1 cellular context compared by ENCODE assay signal in the genomic region with DNA sequence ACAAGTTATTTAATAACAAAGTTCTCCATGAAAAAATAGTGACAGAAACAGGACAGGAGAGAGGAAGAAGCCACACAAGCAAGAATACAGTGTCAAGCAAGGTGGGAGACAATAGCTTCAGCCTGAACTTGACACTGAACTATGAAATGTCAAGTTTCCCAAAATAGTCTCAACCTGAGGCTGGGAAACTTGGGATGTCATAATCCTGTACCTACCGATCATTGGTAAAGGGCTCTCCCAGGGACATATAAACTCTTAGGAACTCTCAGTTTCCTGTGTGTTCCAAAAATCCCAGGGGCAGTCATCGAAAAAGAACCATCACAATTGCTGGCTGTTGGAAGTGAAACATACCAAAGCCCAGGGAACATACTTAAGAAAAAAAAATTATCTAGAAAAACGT.
TF ChIP-seq lines count a peak whose summit lies in the region.

No MANE protein-coding gene starts in this region.

TF ChIP-seq in SK-N-SH, 30 proteins besides CTCF, POLR2A, EP300 and RAD21 (continued from another document):
- TF ChIP-seq, protein P1, sequence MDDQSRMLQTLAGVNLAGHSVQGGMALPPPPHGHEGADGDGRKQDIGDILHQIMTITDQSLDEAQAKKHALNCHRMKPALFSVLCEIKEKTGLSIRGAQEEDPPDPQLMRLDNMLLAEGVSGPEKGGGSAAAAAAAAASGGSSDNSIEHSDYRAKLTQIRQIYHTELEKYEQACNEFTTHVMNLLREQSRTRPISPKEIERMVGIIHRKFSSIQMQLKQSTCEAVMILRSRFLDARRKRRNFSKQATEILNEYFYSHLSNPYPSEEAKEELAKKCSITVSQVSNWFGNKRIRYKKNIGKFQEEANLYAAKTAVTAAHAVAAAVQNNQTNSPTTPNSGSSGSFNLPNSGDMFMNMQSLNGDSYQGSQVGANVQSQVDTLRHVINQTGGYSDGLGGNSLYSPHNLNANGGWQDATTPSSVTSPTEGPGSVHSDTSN (IDR thresholded peaks at IDR 0.05) = no peak
- no peak for TF ChIP-seq FOSL2 (IDR thresholded peaks at IDR 0.05; ENCODE audit: borderline replicate concordance, low read depth)
- TF ChIP-seq POLR2AphosphoS5 (IDR thresholded peaks at IDR 0.05; ENCODE audit: low read depth, low read length) = no peak
- TF ChIP-seq TAF1 (IDR thresholded peaks at IDR 0.05; ENCODE audit: borderline replicate concordance, low read depth, low read length) = no peak
- TF ChIP-seq, protein P2, sequence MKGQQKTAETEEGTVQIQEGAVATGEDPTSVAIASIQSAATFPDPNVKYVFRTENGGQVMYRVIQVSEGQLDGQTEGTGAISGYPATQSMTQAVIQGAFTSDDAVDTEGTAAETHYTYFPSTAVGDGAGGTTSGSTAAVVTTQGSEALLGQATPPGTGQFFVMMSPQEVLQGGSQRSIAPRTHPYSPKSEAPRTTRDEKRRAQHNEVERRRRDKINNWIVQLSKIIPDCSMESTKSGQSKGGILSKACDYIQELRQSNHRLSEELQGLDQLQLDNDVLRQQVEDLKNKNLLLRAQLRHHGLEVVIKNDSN (IDR thresholded peaks at IDR 0.05; ENCODE audit: borderline replicate concordance, low read depth) = no peak
- TF ChIP-seq, protein P3, sequence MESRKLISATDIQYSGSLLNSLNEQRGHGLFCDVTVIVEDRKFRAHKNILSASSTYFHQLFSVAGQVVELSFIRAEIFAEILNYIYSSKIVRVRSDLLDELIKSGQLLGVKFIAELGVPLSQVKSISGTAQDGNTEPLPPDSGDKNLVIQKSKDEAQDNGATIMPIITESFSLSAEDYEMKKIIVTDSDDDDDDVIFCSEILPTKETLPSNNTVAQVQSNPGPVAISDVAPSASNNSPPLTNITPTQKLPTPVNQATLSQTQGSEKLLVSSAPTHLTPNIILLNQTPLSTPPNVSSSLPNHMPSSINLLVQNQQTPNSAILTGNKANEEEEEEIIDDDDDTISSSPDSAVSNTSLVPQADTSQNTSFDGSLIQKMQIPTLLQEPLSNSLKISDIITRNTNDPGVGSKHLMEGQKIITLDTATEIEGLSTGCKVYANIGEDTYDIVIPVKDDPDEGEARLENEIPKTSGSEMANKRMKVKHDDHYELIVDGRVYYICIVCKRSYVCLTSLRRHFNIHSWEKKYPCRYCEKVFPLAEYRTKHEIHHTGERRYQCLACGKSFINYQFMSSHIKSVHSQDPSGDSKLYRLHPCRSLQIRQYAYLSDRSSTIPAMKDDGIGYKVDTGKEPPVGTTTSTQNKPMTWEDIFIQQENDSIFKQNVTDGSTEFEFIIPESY (IDR thresholded peaks at IDR 0.05; ENCODE audit: borderline replicate concordance, low read depth) = no peak
- no peak for TF ChIP-seq EZH2phosphoT487 (IDR thresholded peaks at IDR 0.05; ENCODE audit: borderline replicate concordance, low read depth)
